Comparison of ENCODE assay signal across 12 cellular contexts in the genomic region with DNA sequence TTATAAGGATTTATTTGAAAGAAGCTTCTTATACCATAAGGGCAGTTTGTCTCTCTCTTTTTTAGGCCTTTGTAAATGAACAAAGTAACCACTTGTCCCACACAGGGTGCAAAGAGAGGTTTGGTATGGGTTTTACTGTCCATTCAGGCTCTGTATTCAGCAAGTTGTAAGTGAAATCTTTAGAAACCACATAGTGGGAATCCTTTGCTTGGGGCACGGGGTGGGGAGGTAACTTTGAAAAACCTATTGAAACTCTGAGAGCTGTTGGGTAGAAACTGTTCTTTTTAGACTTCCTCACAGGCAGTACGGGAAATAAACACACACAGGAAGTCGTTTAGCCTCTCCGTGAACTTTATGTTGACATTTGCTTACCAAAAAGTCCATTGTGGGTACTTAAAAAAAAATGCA.
DNase-seq lines count a peak whose midpoint lies in the region; ATAC-seq, FAIRE-seq and TF ChIP-seq lines count a peak whose summit lies in the region.
"Had no signal": no experiment of that assay in that cellular context is flagged by ENCODE, and none has a peak within 500 bp of the region (broad histone marks: within the 10 kb centered on the region; RNA-seq: fewer than 3 reads in every experiment).

No MANE protein-coding gene starts in this region.

- H3K36me3 ChIP-seq in lower lobe of right lung (no peaks in the 10 kb centered on the region), H7 (replicated peaks; ENCODE audit: control insufficient read depth, insufficient read depth, low read length) (no peaks in the 10 kb centered on the region)

- H3K4me3 ChIP-seq in lower lobe of right lung (no peak overlapping the region), H7 (ENCODE audit: insufficient read depth, low read depth, low read length) (no peak overlapping the region)

- H3K9me3 Mint-ChIP-seq in CD4-positive, alpha-beta T cell = no peaks in the 10 kb centered on the region
- no peaks in the 10 kb centered on the region for H3K9me3 Mint-ChIP-seq in HFFc6
- H3K9me3 Mint-ChIP-seq in activated T-helper 1 cell treated with anti-CD3 and anti-CD28 coated beads, Interleukin-12 subunit alpha, Interleukin-12 subunit beta, Interleukin-2, Interleukin-4 antibody, amounts not matched to agents 30 ng/mL and 10 ng/mL and 1 ng/mL, durations not matched to agents 14 hours and 24 hours and 36 hours = peaks cover 14% of the 10 kb centered on the region

- CTCF ChIA-PET in CD4-positive, alpha-beta T cell (lab: Charles Lee) = no interaction called here

- FAIRE-seq in urothelium cell line (lab: Jason Lieb, UNC) = no peak
- FAIRE-seq: H1 had no signal

- intact Hi-C loops in CD4-positive, alpha-beta T cell (cut with DNase I, micrococcal nuclease) = no loop called here
- intact Hi-C loops in activated T-helper 1 cell treated with anti-CD3 and anti-CD28 coated beads, Interleukin-12 subunit alpha, Interleukin-12 subunit beta, Interleukin-2, Interleukin-4 antibody, amounts not matched to agents 30 ng/mL and 10 ng/mL and 1 ng/mL, durations not matched to agents 14 hours and 24 hours and 36 hours (cut with micrococcal nuclease) = loop anchor here (2.0 kb wide), 1 partner anchor 17 kb away; no protein-coding TSS in a partner anchor
- intact Hi-C loops in lower lobe of right lung (cut with DNase I) = no loop called here

- peak overlapping the region; percentile 67 for H3K27ac Mint-ChIP-seq in CD4-positive, alpha-beta T cell
- peak overlapping the region; percentile 70 for H3K27ac Mint-ChIP-seq in HFFc6
- peak overlapping the region; percentile 69 for H3K27ac Mint-ChIP-seq in activated T-helper 1 cell treated with anti-CD3 and anti-CD28 coated beads, Interleukin-12 subunit alpha, Interleukin-12 subunit beta, Interleukin-2, Interleukin-4 antibody, amounts not matched to agents 30 ng/mL and 10 ng/mL and 1 ng/mL, durations not matched to agents 14 hours and 24 hours and 36 hours

- peaks cover 35% of the 10 kb centered on the region for H3K4me1 Mint-ChIP-seq in CD4-positive, alpha-beta T cell (ENCODE audit: low read depth)
- H3K4me1 Mint-ChIP-seq in HFFc6 (ENCODE audit: low read depth) = peaks cover 37% of the 10 kb centered on the region
- peaks cover 23% of the 10 kb centered on the region for H3K4me1 Mint-ChIP-seq in activated T-helper 1 cell treated with anti-CD3 and anti-CD28 coated beads, Interleukin-12 subunit alpha, Interleukin-12 subunit beta, Interleukin-2, Interleukin-4 antibody, amounts not matched to agents 30 ng/mL and 10 ng/mL and 1 ng/mL, durations not matched to agents 14 hours and 24 hours and 36 hours (ENCODE audit: low read depth)

- H3K27me3 Mint-ChIP-seq in CD4-positive, alpha-beta T cell = no peaks in the 10 kb centered on the region
- H3K27me3 Mint-ChIP-seq in HFFc6 (ENCODE audit: insufficient read depth) = no peaks in the 10 kb centered on the region
- H3K27me3 Mint-ChIP-seq in activated T-helper 1 cell treated with anti-CD3 and anti-CD28 coated beads, Interleukin-12 subunit alpha, Interleukin-12 subunit beta, Interleukin-2, Interleukin-4 antibody, amounts not matched to agents 30 ng/mL and 10 ng/mL and 1 ng/mL, durations not matched to agents 14 hours and 24 hours and 36 hours (ENCODE audit: insufficient read depth) = no peaks in the 10 kb centered on the region
- H3K27me3 Mint-ChIP-seq: naive B cell had no signal

- TF ChIP-seq CTCF in CD4-positive, alpha-beta T cell (IDR thresholded peaks at IDR 0.05) = no peak
- TF ChIP-seq CTCF in HFFc6 (IDR thresholded peaks at IDR 0.05) = no peak
- no peak for TF ChIP-seq CTCF in lower lobe of right lung (IDR thresholded peaks at IDR 0.05)

- peak; percentile 46 for ATAC-seq in CD4-positive, alpha-beta T cell (ENCODE audit: poor library complexity)
- ATAC-seq in lower lobe of right lung = peak in 1 of 2 donors; percentile 38
- ATAC-seq in GM19397 (IDR thresholded peaks at IDR 0.05; ENCODE audit: unreplicated experiment) = no peak

- no peak for DNase-seq in CD4-positive, alpha-beta T cell
- no peak for DNase-seq in HFFc6
- DNase-seq in activated T-helper 1 cell treated with anti-CD3 and anti-CD28 coated beads, Interleukin-12 subunit alpha, Interleukin-12 subunit beta, Interleukin-2, Interleukin-4 antibody, amounts not matched to agents 30 ng/mL and 10 ng/mL and 1 ng/mL, durations not matched to agents 14 hours and 24 hours and 36 hours (ENCODE audit: low spot score) = peak; percentile 12
- no peak for DNase-seq in lower lobe of right lung
- DNase-seq in urothelium cell line (ENCODE audit: low spot score) = no peak
- DNase-seq in RKO (ENCODE audit: low spot score) = no peak
- DNase-seq in H7 = no peak
- DNase-seq: effector memory CD4-positive, alpha-beta T cell; naive B cell; NCI-H2029 had no signal

- H3K9me3 ChIP-seq in CD4-positive, alpha-beta T cell (ENCODE audit: control insufficient read depth, low read length) = no peaks in the 10 kb centered on the region
- H3K9me3 ChIP-seq in lower lobe of right lung = no peaks in the 10 kb centered on the region

- H3K4me3 Mint-ChIP-seq in CD4-positive, alpha-beta T cell = peak overlapping the region; percentile 17
- H3K4me3 Mint-ChIP-seq in HFFc6 = peak overlapping the region; percentile 47; the same call in 1 of the 2 replicates
- H3K4me3 Mint-ChIP-seq in activated T-helper 1 cell treated with anti-CD3 and anti-CD28 coated beads, Interleukin-12 subunit alpha, Interleukin-12 subunit beta, Interleukin-2, Interleukin-4 antibody, amounts not matched to agents 30 ng/mL and 10 ng/mL and 1 ng/mL, durations not matched to agents 14 hours and 24 hours and 36 hours = peak overlapping the region; percentile 7
- H3K4me3 Mint-ChIP-seq: naive B cell had no signal

- H3K27ac ChIP-seq in CD4-positive, alpha-beta T cell (ENCODE audit: low read depth, low read length) = no peak overlapping the region
- H3K27ac ChIP-seq in lower lobe of right lung = peak overlapping the region; percentile 50

- H3K4me1 ChIP-seq in lower lobe of right lung = peaks cover 10% of the 10 kb centered on the region

- POLR2A ChIA-PET in CD4-positive, alpha-beta T cell (lab: Charles Lee) = interaction anchor here (1.8 kb wide), 1 partner anchor 18 kb away, joined by 8 read pairs; no protein-coding TSS in a partner anchor

- H3K27me3 ChIP-seq in CD4-positive, alpha-beta T cell (ENCODE audit: control insufficient read depth, insufficient read depth, low read length) = no peaks in the 10 kb centered on the region
- H3K27me3 ChIP-seq in lower lobe of right lung (ENCODE audit: low read depth) (no peaks in the 10 kb centered on the region), H7 (ENCODE audit: control insufficient read depth, insufficient read depth, low read length) (no peaks in the 10 kb centered on the region)

- H3K36me3 Mint-ChIP-seq in CD4-positive, alpha-beta T cell (ENCODE audit: low read depth) = no peaks in the 10 kb centered on the region
- no peaks in the 10 kb centered on the region for H3K36me3 Mint-ChIP-seq in HFFc6 (ENCODE audit: low read depth)
- no peaks in the 10 kb centered on the region for H3K36me3 Mint-ChIP-seq in activated T-helper 1 cell treated with anti-CD3 and anti-CD28 coated beads, Interleukin-12 subunit alpha, Interleukin-12 subunit beta, Interleukin-2, Interleukin-4 antibody, amounts not matched to agents 30 ng/mL and 10 ng/mL and 1 ng/mL, durations not matched to agents 14 hours and 24 hours and 36 hours (ENCODE audit: low read depth)
- H3K36me3 Mint-ChIP-seq: naive B cell had no signal
